Comparison of ENCODE assay signal across 21 cellular contexts in genomic region chr2:17136895-17137294, GRCh38.
"Had no signal": no experiment of that assay in that cellular context is flagged by ENCODE, and none has a peak within 500 bp of the region (broad histone marks: within the 10 kb centered on the region; RNA-seq: fewer than 3 reads in every experiment).

No MANE protein-coding gene starts in this region.

- H3K27me3 ChIP-seq: gastrocnemius medialis, neutrophil, right lobe of liver, testis, transverse colon had no signal

- H3K4me1 Mint-ChIP-seq: naive thymus-derived CD4-positive, alpha-beta T cell; stimulated activated effector memory CD8-positive, alpha-beta T cell treated with anti-CD3 and anti-CD28 coated beads, Interleukin-12 subunit alpha, Interleukin-12 subunit beta, amount 100 ng/mL, for 72 hours had no signal

- H3K9me3 ChIP-seq: gastrocnemius medialis, heart right ventricle, neutrophil, psoas muscle, right lobe of liver, testis, transverse colon had no signal

- H3K36me3 ChIP-seq: gastrocnemius medialis, heart right ventricle, neutrophil, right lobe of liver, transverse colon had no signal

- H3K4me1 ChIP-seq: gastrocnemius medialis, heart right ventricle, psoas muscle, right lobe of liver, testis, transverse colon had no signal

- H3K27me3 Mint-ChIP-seq: naive thymus-derived CD4-positive, alpha-beta T cell; stimulated activated naive CD8-positive, alpha-beta T cell treated with anti-CD3 and anti-CD28 coated beads, Interleukin-15, Interleukin-2, amounts not matched to agents 100 ng/mL and 50 ng/mL, for 24 hours had no signal

- H3K4me3 Mint-ChIP-seq: naive thymus-derived CD4-positive, alpha-beta T cell; stimulated activated effector memory CD8-positive, alpha-beta T cell treated with anti-CD3 and anti-CD28 coated beads, Interleukin-12 subunit alpha, Interleukin-12 subunit beta, amount 100 ng/mL, for 72 hours; stimulated activated naive CD8-positive, alpha-beta T cell treated with anti-CD3 and anti-CD28 coated beads, Interleukin-15, Interleukin-2, amounts not matched to agents 100 ng/mL and 50 ng/mL, for 24 hours had no signal

- H3K27ac Mint-ChIP-seq: naive thymus-derived CD4-positive, alpha-beta T cell; stimulated activated effector memory CD8-positive, alpha-beta T cell treated with anti-CD3 and anti-CD28 coated beads, Interleukin-12 subunit alpha, Interleukin-12 subunit beta, amount 100 ng/mL, for 72 hours; stimulated activated naive CD8-positive, alpha-beta T cell treated with anti-CD3 and anti-CD28 coated beads, Interleukin-15, Interleukin-2, amounts not matched to agents 100 ng/mL and 50 ng/mL, for 24 hours had no signal

- H3K9me3 Mint-ChIP-seq: stimulated activated naive CD8-positive, alpha-beta T cell treated with anti-CD3 and anti-CD28 coated beads, Interleukin-15, Interleukin-2, amounts not matched to agents 100 ng/mL and 50 ng/mL, for 24 hours had no signal

- H3K27ac ChIP-seq: dorsolateral prefrontal cortex, gastrocnemius medialis, heart right ventricle, neutrophil, psoas muscle, right lobe of liver, testis, transverse colon had no signal

- DNase-seq: cortex of kidney; dorsolateral prefrontal cortex; effector CD8-positive, alpha-beta T cell; gastrocnemius medialis; heart right ventricle; hypothalamus; kidney glomerular epithelial cell; mesendoderm; naive thymus-derived CD4-positive, alpha-beta T cell; psoas muscle; retina; right lobe of liver; stimulated activated CD4-positive, alpha-beta T cell treated with anti-CD3 and anti-CD28 coated beads, Interleukin-4, amount 100 ng/mL, for 1 hour; stimulated activated CD8-positive, alpha-beta memory T cell treated with anti-CD3 and anti-CD28 coated beads, Interleukin-4, amount 100 ng/mL, for 48 hours; testis; transverse colon had no signal

- H3K4me3 ChIP-seq: dorsolateral prefrontal cortex, gastrocnemius medialis, heart right ventricle, psoas muscle, right lobe of liver, testis, transverse colon had no signal

- FAIRE-seq: islet of Langerhans had no signal

- H3K36me3 Mint-ChIP-seq: naive thymus-derived CD4-positive, alpha-beta T cell; stimulated activated effector memory CD8-positive, alpha-beta T cell treated with anti-CD3 and anti-CD28 coated beads, Interleukin-12 subunit alpha, Interleukin-12 subunit beta, amount 100 ng/mL, for 72 hours had no signal

- ATAC-seq: esophagus mucosa; gastrocnemius medialis; heart right ventricle; naive thymus-derived CD4-positive, alpha-beta T cell; psoas muscle; right lobe of liver; stimulated activated effector memory CD8-positive, alpha-beta T cell treated with anti-CD3 and anti-CD28 coated beads, Interleukin-12 subunit alpha, Interleukin-12 subunit beta, amount 100 ng/mL, for 72 hours had no signal
